27 cellular contexts compared by ENCODE assay signal in the genomic region with DNA sequence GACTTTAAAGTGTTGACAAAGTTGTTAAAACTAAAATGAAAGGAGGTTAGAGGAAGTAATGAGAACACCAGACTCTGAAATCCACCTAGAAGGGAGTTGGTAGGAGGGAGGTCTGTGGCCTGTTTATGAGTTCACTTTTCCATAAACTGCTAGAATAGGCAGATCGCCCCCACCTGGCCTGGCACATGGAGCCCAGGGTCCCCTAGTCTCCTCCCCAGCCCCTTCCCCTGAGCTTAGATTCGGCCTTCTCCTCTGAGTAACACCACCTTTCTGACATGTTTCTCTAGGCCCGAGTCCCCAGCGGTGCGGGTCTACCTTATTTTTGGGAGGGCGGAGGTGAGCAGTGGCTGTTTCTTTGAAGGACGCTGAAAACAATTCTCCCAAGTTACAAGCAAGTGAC. TPM values are rescaled to one million over a fixed set of nuclear protein-coding genes. Genes with fewer than 3 reads are reported as not detected.
"Had no signal": no experiment of that assay in that cellular context is flagged by ENCODE, and none has a peak within 500 bp of the region (broad histone marks: within the 10 kb centered on the region; RNA-seq: fewer than 3 reads in every experiment).

No MANE protein-coding gene starts in this region.

- H3K4me3 ChIP-seq: coronary artery, dorsolateral prefrontal cortex, gastrocnemius medialis, hepatocyte, ovary, skin epidermis, testis, transverse colon had no signal

- H3K36me3 ChIP-seq: brain microvascular endothelial cell, gastrocnemius medialis, ovary, transverse colon had no signal

- H3K9me3 Mint-ChIP-seq: activated naive CD4-positive, alpha-beta T cell treated with anti-CD3 and anti-CD28 coated beads, Interleukin-2, amount 10 ng/mL, durations not matched to agents 7 days and 5 days; mesothelial cell of epicardium had no signal

- H3K27ac Mint-ChIP-seq: activated naive CD4-positive, alpha-beta T cell treated with anti-CD3 and anti-CD28 coated beads, Interleukin-2, amount 10 ng/mL, durations not matched to agents 7 days and 5 days; activated naive CD8-positive, alpha-beta T cell treated with anti-CD3 and anti-CD28 coated beads, Interleukin-2, amount 10 ng/mL, durations not matched to agents 7 days and 5 days; activated T-cell treated with anti-CD3 and anti-CD28 coated beads, Interleukin-2, amount 50 U/mL, for 24 hours; immature natural killer cell; mesothelial cell of epicardium had no signal

- H3K79me2 ChIP-seq: hepatocyte had no signal

- H3K4me2 ChIP-seq: hepatocyte had no signal

- H3K27ac ChIP-seq: brain microvascular endothelial cell, coronary artery, dorsolateral prefrontal cortex, gastrocnemius medialis, hepatocyte, ovary, skin epidermis, testis, transverse colon had no signal

- H2AFZ ChIP-seq: hepatocyte had no signal

- H3K36me3 Mint-ChIP-seq: activated naive CD4-positive, alpha-beta T cell treated with anti-CD3 and anti-CD28 coated beads, Interleukin-2, amount 10 ng/mL, durations not matched to agents 7 days and 5 days; activated naive CD8-positive, alpha-beta T cell treated with anti-CD3 and anti-CD28 coated beads, Interleukin-2, amount 10 ng/mL, durations not matched to agents 7 days and 5 days; mesothelial cell of epicardium; naive B cell had no signal

- H3K27me3 ChIP-seq: brain microvascular endothelial cell, gastrocnemius medialis, hepatocyte, ovary, testis, transverse colon had no signal

- DNase-seq: activated CD4-positive, alpha-beta T cell treated with anti-CD3 and anti-CD28 coated beads for 48 hours; activated CD4-positive, alpha-beta T cell treated with anti-CD3 and anti-CD28 coated beads, Interleukin-2, amount 50 U/mL, for 48 hours; activated CD8-positive, alpha-beta memory T cell treated with anti-CD3 and anti-CD28 coated beads, Interleukin-2, amount 50 U/mL, for 4 hours; activated gamma-delta T cell; activated naive CD4-positive, alpha-beta T cell treated with anti-CD3 and anti-CD28 coated beads, Interleukin-2, amount 10 ng/mL, durations not matched to agents 7 days and 5 days; activated naive CD8-positive, alpha-beta T cell treated with anti-CD3 and anti-CD28 coated beads, Interleukin-2, amount 10 ng/mL, durations not matched to agents 7 days and 5 days; activated T-cell treated with anti-CD3 and anti-CD28 coated beads, Interleukin-2, amount 50 U/mL, for 24 hours; brain microvascular endothelial cell; dorsolateral prefrontal cortex; effector memory CD4-positive, alpha-beta T cell; erythroblast; gastrocnemius medialis; immature natural killer cell; kidney; naive B cell; ovary; stimulated activated CD4-positive, alpha-beta T cell treated with anti-CD3 and anti-CD28 coated beads, Interleukin-12 subunit alpha, Interleukin-12 subunit beta, amount 100 ng/mL, for 4 hours; stimulated activated CD4-positive, alpha-beta T cell treated with anti-CD3 and anti-CD28 coated beads, Interleukin-4, amount 100 ng/mL, for 1 hour; stimulated activated naive CD8-positive, alpha-beta T cell treated with anti-CD3 and anti-CD28 coated beads, Interleukin-15, Interleukin-2, amounts not matched to agents 100 U/mL and 50 U/mL, for 24 hours; testis; transverse colon had no signal

- H3K4me1 ChIP-seq: gastrocnemius medialis, testis, transverse colon had no signal

- H3K4me3 Mint-ChIP-seq: activated naive CD4-positive, alpha-beta T cell treated with anti-CD3 and anti-CD28 coated beads, Interleukin-2, amount 10 ng/mL, durations not matched to agents 7 days and 5 days; activated naive CD8-positive, alpha-beta T cell treated with anti-CD3 and anti-CD28 coated beads, Interleukin-2, amount 10 ng/mL, durations not matched to agents 7 days and 5 days; activated T-cell treated with anti-CD3 and anti-CD28 coated beads, Interleukin-2, amount 50 U/mL, for 24 hours; immature natural killer cell; mesothelial cell of epicardium; naive B cell had no signal

- ATAC-seq: gastrocnemius medialis; sciatic nerve; stimulated activated naive CD8-positive, alpha-beta T cell treated with anti-CD3 and anti-CD28 coated beads, Interleukin-15, Interleukin-2, amounts not matched to agents 100 U/mL and 50 U/mL, for 24 hours had no signal

- H3K4me1 Mint-ChIP-seq: activated naive CD4-positive, alpha-beta T cell treated with anti-CD3 and anti-CD28 coated beads, Interleukin-2, amount 10 ng/mL, durations not matched to agents 7 days and 5 days; activated naive CD8-positive, alpha-beta T cell treated with anti-CD3 and anti-CD28 coated beads, Interleukin-2, amount 10 ng/mL, durations not matched to agents 7 days and 5 days; immature natural killer cell; naive B cell had no signal

- H3K27me3 Mint-ChIP-seq: activated naive CD4-positive, alpha-beta T cell treated with anti-CD3 and anti-CD28 coated beads, Interleukin-2, amount 10 ng/mL, durations not matched to agents 7 days and 5 days; activated naive CD8-positive, alpha-beta T cell treated with anti-CD3 and anti-CD28 coated beads, Interleukin-2, amount 10 ng/mL, durations not matched to agents 7 days and 5 days; activated T-cell treated with anti-CD3 and anti-CD28 coated beads, Interleukin-2, amount 50 U/mL, for 24 hours; naive B cell had no signal

RNA-seq across cellular contexts. Expression of a gene that starts 54.5 kb away (rescaled TPM):
- total RNA-seq: activated CD8-positive, alpha-beta memory T cell treated with anti-CD3 and anti-CD28 coated beads for 36 hours; activated naive CD8-positive, alpha-beta T cell treated with anti-CD3 and anti-CD28 coated beads, Interleukin-2, amount 10 ng/mL, durations not matched to agents 7 days and 5 days had no signal
- polyA plus RNA-seq: immature natural killer cell had no signal
